Comparison of ENCODE assay signal across 1 cellular context in the genomic region with DNA sequence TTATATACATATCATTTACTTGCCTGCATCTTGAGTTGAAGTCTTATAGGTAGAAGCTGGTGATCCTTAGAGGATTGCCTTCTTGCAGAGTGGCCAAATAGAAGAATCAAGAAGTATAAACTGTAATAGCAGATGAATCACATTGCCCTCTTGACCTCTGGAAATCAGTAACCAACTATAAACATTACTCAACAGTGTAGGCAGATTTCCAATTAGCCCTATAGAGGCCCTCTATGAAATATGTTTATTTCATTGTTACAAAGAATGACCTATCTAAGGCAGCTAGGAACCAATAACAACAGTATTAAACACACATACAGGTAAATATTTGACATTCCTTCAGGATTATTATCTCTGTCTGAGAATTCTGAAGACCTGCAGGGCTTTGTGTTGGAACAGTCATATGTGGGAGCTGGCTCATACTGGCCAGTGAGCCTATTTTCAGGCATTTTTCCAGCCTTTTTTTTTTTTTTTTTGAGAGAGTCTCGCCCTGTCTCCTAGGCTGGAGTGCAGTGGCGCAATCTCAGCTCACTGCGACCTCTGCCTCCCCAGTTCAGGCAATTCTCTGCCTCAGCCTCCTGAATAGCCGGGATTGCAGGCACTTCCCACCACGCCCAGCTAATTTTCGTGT.
TF ChIP-seq lines count a peak whose summit lies in the region.

No MANE protein-coding gene starts in this region.

TF ChIP-seq in HepG2, 621 proteins besides CTCF, POLR2A, EP300 and RAD21 (continued from another document and continues in another):
- TF ChIP-seq CBFB (CRISPR knock-in tag; IDR thresholded peaks at IDR 0.05), result no peak
- peak; percentile 28; the same call in 1 of the 2 replicates for TF ChIP-seq EHMT2 (IDR thresholded peaks at IDR 0.05; ENCODE audit: borderline replicate concordance, low read depth, low read length)
- TF ChIP-seq, protein P1, sequence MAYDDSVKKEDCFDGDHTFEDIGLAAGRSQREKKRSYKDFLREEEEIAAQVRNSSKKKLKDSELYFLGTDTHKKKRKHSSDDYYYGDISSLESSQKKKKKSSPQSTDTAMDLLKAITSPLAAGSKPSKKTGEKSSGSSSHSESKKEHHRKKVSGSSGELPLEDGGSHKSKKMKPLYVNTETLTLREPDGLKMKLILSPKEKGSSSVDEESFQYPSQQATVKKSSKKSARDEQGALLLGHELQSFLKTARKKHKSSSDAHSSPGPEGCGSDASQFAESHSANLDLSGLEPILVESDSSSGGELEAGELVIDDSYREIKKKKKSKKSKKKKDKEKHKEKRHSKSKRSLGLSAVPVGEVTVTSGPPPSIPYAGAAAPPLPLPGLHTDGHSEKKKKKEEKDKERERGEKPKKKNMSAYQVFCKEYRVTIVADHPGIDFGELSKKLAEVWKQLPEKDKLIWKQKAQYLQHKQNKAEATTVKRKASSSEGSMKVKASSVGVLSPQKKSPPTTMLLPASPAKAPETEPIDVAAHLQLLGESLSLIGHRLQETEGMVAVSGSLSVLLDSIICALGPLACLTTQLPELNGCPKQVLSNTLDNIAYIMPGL (CRISPR knock-in tag; IDR thresholded peaks at IDR 0.05; ENCODE audit: borderline replicate concordance in 1 of 2, low read depth in 1 of 2), result no peak
- TF ChIP-seq GLMP (CRISPR knock-in tag; IDR thresholded peaks at IDR 0.05; ENCODE audit: borderline replicate concordance), result no peak
- TF ChIP-seq ZNF207 (IDR thresholded peaks at IDR 0.05; ENCODE audit: borderline replicate concordance), result no peak
- TF ChIP-seq FOSL1 (CRISPR knock-in tag; IDR thresholded peaks at IDR 0.05; ENCODE audit: borderline replicate concordance), result no peak
- TF ChIP-seq, protein P2, sequence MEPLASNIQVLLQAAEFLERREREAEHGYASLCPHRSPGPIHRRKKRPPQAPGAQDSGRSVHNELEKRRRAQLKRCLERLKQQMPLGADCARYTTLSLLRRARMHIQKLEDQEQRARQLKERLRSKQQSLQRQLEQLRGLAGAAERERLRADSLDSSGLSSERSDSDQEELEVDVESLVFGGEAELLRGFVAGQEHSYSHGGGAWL (CRISPR knock-in tag; IDR thresholded peaks at IDR 0.05), result no peak
- TF ChIP-seq TARDBP (CRISPR knock-in tag; IDR thresholded peaks at IDR 0.05), result peak; percentile 20; the same call in 1 of the 2 replicates
- 0 out of 2 replicates have a peak, but pooled peaks have one; percentile 37 for TF ChIP-seq CHD4 (IDR thresholded peaks at IDR 0.05; ENCODE audit: borderline replicate concordance, low read length)
- TF ChIP-seq ZNF704 (CRISPR knock-in tag; IDR thresholded peaks at IDR 0.05; ENCODE audit: borderline replicate concordance), result no peak
- peak; percentile 70 for TF ChIP-seq BCL6 (CRISPR knock-in tag; IDR thresholded peaks at IDR 0.05)
- TF ChIP-seq ZNF766 (CRISPR knock-in tag; IDR thresholded peaks at IDR 0.05; ENCODE audit: borderline replicate concordance), result no peak
- TF ChIP-seq MYPOP (CRISPR knock-in tag; IDR thresholded peaks at IDR 0.05), result peak; percentile 51; the same call in 1 of the 2 replicates
- no peak for TF ChIP-seq ZSCAN22 (CRISPR knock-in tag; IDR thresholded peaks at IDR 0.05)
- peak; percentile 86 for TF ChIP-seq FOXA3 (CRISPR knock-in tag; IDR thresholded peaks at IDR 0.05)
- no peak for TF ChIP-seq ZNF101 (CRISPR knock-in tag; IDR thresholded peaks at IDR 0.05; ENCODE audit: borderline replicate concordance, low read depth)
- TF ChIP-seq NFE2L1 (CRISPR knock-in tag; IDR thresholded peaks at IDR 0.05; ENCODE audit: borderline replicate concordance), result no peak
- TF ChIP-seq MIXL1 (CRISPR knock-in tag; IDR thresholded peaks at IDR 0.05), result peak; percentile 76
- TF ChIP-seq, protein P3, sequence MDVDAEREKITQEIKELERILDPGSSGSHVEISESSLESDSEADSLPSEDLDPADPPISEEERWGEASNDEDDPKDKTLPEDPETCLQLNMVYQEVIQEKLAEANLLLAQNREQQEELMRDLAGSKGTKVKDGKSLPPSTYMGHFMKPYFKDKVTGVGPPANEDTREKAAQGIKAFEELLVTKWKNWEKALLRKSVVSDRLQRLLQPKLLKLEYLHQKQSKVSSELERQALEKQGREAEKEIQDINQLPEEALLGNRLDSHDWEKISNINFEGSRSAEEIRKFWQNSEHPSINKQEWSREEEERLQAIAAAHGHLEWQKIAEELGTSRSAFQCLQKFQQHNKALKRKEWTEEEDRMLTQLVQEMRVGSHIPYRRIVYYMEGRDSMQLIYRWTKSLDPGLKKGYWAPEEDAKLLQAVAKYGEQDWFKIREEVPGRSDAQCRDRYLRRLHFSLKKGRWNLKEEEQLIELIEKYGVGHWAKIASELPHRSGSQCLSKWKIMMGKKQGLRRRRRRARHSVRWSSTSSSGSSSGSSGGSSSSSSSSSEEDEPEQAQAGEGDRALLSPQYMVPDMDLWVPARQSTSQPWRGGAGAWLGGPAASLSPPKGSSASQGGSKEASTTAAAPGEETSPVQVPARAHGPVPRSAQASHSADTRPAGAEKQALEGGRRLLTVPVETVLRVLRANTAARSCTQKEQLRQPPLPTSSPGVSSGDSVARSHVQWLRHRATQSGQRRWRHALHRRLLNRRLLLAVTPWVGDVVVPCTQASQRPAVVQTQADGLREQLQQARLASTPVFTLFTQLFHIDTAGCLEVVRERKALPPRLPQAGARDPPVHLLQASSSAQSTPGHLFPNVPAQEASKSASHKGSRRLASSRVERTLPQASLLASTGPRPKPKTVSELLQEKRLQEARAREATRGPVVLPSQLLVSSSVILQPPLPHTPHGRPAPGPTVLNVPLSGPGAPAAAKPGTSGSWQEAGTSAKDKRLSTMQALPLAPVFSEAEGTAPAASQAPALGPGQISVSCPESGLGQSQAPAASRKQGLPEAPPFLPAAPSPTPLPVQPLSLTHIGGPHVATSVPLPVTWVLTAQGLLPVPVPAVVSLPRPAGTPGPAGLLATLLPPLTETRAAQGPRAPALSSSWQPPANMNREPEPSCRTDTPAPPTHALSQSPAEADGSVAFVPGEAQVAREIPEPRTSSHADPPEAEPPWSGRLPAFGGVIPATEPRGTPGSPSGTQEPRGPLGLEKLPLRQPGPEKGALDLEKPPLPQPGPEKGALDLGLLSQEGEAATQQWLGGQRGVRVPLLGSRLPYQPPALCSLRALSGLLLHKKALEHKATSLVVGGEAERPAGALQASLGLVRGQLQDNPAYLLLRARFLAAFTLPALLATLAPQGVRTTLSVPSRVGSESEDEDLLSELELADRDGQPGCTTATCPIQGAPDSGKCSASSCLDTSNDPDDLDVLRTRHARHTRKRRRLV (CRISPR knock-in tag; IDR thresholded peaks at IDR 0.05), result no peak
- no peak for TF ChIP-seq ZBTB25 (CRISPR knock-in tag; IDR thresholded peaks at IDR 0.05)
- 0 out of 2 replicates have a peak, but pooled peaks have one; percentile 17 for TF ChIP-seq FOXA1 (IDR thresholded peaks at IDR 0.05)
- TF ChIP-seq FOXA1 (CRISPR knock-in tag; IDR thresholded peaks at IDR 0.05), result peak; percentile 61
- TF ChIP-seq, protein P4, sequence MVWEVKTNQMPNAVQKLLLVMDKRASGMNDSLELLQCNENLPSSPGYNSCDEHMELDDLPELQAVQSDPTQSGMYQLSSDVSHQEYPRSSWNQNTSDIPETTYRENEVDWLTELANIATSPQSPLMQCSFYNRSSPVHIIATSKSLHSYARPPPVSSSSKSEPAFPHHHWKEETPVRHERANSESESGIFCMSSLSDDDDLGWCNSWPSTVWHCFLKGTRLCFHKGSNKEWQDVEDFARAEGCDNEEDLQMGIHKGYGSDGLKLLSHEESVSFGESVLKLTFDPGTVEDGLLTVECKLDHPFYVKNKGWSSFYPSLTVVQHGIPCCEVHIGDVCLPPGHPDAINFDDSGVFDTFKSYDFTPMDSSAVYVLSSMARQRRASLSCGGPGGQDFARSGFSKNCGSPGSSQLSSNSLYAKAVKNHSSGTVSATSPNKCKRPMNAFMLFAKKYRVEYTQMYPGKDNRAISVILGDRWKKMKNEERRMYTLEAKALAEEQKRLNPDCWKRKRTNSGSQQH (CRISPR knock-in tag; IDR thresholded peaks at IDR 0.05; ENCODE audit: low read depth), result no peak
- TF ChIP-seq ZBTB8A (CRISPR knock-in tag; IDR thresholded peaks at IDR 0.05; ENCODE audit: borderline replicate concordance, low read depth), result no peak
- TF ChIP-seq GATA4 (IDR thresholded peaks at IDR 0.05; ENCODE audit: borderline replicate concordance, low read depth), result no peak
- TF ChIP-seq, protein P5, sequence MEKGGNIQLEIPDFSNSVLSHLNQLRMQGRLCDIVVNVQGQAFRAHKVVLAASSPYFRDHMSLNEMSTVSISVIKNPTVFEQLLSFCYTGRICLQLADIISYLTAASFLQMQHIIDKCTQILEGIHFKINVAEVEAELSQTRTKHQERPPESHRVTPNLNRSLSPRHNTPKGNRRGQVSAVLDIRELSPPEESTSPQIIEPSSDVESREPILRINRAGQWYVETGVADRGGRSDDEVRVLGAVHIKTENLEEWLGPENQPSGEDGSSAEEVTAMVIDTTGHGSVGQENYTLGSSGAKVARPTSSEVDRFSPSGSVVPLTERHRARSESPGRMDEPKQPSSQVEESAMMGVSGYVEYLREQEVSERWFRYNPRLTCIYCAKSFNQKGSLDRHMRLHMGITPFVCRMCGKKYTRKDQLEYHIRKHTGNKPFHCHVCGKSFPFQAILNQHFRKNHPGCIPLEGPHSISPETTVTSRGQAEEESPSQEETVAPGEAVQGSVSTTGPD (CRISPR knock-in tag; IDR thresholded peaks at IDR 0.05), result no peak
- no peak for TF ChIP-seq ZNF530 (CRISPR knock-in tag; IDR thresholded peaks at IDR 0.05; ENCODE audit: low read depth)
- 0 out of 2 replicates have a peak, but pooled peaks have one; percentile 10 for TF ChIP-seq KAT8 (CRISPR knock-in tag; IDR thresholded peaks at IDR 0.05)
- TF ChIP-seq CEBPG (CRISPR knock-in tag; IDR thresholded peaks at IDR 0.05), result peak; percentile 75; the same call in 1 of the 2 replicates
- no peak for TF ChIP-seq ZNF773 (CRISPR knock-in tag; IDR thresholded peaks at IDR 0.05; ENCODE audit: borderline replicate concordance)
- TF ChIP-seq HMG20A (CRISPR knock-in tag; IDR thresholded peaks at IDR 0.05; ENCODE audit: borderline replicate concordance), result peak; percentile 91; the same call in 1 of the 2 replicates
- TF ChIP-seq TBX2 (CRISPR knock-in tag; IDR thresholded peaks at IDR 0.05; ENCODE audit: borderline replicate concordance), result peak; percentile 26; the same call in 1 of the 2 replicates
- peak; percentile 61; the same call in 1 of the 2 replicates for TF ChIP-seq ZNF362 (CRISPR knock-in tag; IDR thresholded peaks at IDR 0.05; ENCODE audit: borderline replicate concordance)
- TF ChIP-seq ZNF235 (CRISPR knock-in tag; IDR thresholded peaks at IDR 0.05; ENCODE audit: borderline replicate concordance), result no peak
- no peak for TF ChIP-seq KLF13 (CRISPR knock-in tag; IDR thresholded peaks at IDR 0.05)
- no peak for TF ChIP-seq SIX4 (CRISPR knock-in tag; IDR thresholded peaks at IDR 0.05)
- no peak for TF ChIP-seq GRHL1 (CRISPR knock-in tag; conservative IDR thresholded peaks at IDR 0.05)
- 0 out of 2 replicates have a peak, but pooled peaks have one; percentile 20 for TF ChIP-seq FOXK1 (CRISPR knock-in tag; IDR thresholded peaks at IDR 0.05; ENCODE audit: borderline replicate concordance, low read depth)
- TF ChIP-seq ZNF430 (CRISPR knock-in tag; IDR thresholded peaks at IDR 0.05), result no peak
- TF ChIP-seq ZNF263 (CRISPR knock-in tag; IDR thresholded peaks at IDR 0.05), result no peak
- no peak for TF ChIP-seq ZNF850 (CRISPR knock-in tag; conservative IDR thresholded peaks at IDR 0.05)
